8 cellular contexts compared by ENCODE assay signal in the genomic region with DNA sequence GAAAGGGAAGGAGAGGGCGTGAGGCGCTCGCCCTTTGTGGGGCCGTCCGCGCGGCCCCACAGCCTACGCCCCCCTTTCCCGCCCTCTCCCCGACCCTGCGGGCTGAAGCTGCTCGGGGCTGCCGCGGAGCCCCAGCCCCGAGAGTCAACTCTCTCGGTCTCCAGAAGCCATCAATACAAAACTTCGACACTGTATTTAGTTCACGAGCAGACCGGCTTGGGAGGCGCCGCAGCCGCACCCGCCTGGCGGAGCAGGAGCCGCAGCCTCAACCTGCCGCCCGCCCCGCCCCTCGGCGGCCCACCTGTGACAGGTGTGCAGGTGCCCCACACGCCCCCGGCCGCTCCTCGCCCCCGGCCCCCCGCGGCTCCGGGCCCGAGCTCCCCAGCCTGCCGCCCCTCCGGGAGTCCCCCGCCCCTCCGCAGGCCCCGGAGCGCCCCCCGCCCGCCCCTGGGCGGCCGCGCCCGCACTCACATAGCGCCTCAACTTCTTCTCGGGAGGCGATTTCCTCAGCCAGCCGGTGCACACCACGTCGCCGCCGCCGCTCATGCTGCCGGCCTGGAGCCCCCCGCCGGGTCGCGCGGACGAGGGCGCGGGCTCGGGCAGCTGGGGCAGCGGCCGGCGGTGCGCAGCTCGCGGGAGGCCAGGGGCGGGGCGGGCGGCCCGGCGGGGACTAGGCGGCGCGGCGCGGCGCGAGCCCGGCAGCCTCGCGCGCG. TPM values are rescaled to one million over a fixed set of nuclear protein-coding genes. Genes with fewer than 3 reads are reported as not detected.
DNase-seq lines count a peak whose midpoint lies in the region; ATAC-seq, FAIRE-seq and TF ChIP-seq lines count a peak whose summit lies in the region.

A gene with protein sequence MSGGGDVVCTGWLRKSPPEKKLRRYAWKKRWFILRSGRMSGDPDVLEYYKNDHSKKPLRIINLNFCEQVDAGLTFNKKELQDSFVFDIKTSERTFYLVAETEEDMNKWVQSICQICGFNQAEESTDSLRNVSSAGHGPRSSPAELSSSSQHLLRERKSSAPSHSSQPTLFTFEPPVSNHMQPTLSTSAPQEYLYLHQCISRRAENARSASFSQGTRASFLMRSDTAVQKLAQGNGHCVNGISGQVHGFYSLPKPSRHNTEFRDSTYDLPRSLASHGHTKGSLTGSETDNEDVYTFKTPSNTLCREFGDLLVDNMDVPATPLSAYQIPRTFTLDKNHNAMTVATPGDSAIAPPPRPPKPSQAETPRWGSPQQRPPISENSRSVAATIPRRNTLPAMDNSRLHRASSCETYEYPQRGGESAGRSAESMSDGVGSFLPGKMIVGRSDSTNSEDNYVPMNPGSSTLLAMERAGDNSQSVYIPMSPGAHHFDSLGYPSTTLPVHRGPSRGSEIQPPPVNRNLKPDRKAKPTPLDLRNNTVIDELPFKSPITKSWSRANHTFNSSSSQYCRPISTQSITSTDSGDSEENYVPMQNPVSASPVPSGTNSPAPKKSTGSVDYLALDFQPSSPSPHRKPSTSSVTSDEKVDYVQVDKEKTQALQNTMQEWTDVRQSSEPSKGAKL (minus strand): TSS at position 646 of the 713 bp plus-strand sequence. CDS start 100 bp downstream, at position 546.

- H3K9ac ChIP-seq in iPS-15b (ENCODE audit: low read depth, low read length): peak within 1 kb of the TSS; percentile 49
- H3K9ac ChIP-seq in skeletal muscle satellite cell (ENCODE audit: low read depth, low read length): peak within 1 kb of the TSS; percentile 90

- TF ChIP-seq CTCF in astrocyte of the spinal cord (IDR thresholded peaks at IDR 0.05; ENCODE audit: low read depth, low read length) (no peak), GM20000 (IDR thresholded peaks at IDR 0.05; ENCODE audit: extremely low read depth, missing control alignments) (no peak)

- H3K4me1 ChIP-seq in iPS-15b (ENCODE audit: control insufficient read depth, insufficient read depth, low read length): peaks cover 10% of the 10 kb centered on the region
- peaks cover 40% of the 10 kb centered on the region for H3K4me1 ChIP-seq in skeletal muscle satellite cell (ENCODE audit: control insufficient read depth, insufficient read depth, low read length)

- H3K27me3 ChIP-seq in iPS-15b (ENCODE audit: control insufficient read depth, insufficient read depth, low read length): peaks cover 18% of the 10 kb centered on the region
- no peaks in the 10 kb centered on the region for H3K27me3 ChIP-seq in skeletal muscle satellite cell (ENCODE audit: control insufficient read depth, insufficient read depth, low read length)

- peak within 1 kb of the TSS; percentile 92 for H3K4me2 ChIP-seq in skeletal muscle satellite cell (ENCODE audit: low read length)

- FAIRE-seq in H54 (lab: Jason Lieb, UNC): no peak

- peak within 1 kb of the TSS; percentile 67 for H3K4me3 ChIP-seq in astrocyte of the spinal cord (ENCODE audit: low read depth, low read length)
- H3K4me3 ChIP-seq in iPS-15b (ENCODE audit: low read depth, low read length): peak within 1 kb of the TSS; percentile 87
- peak within 1 kb of the TSS; percentile 86 for H3K4me3 ChIP-seq in skeletal muscle satellite cell (ENCODE audit: low read length)

- 0 out of 2 replicates have a peak, but pooled peaks have one; percentile 0 for TF ChIP-seq POLR2A in H54 (IDR thresholded peaks at IDR 0.05; ENCODE audit: low read depth, low read length)

- peak; percentile 91 for DNase-seq in DMS53 (lab: John Stamatoyannopoulos, UW)
- DNase-seq in H54 (ENCODE audit: insufficient read length, low spot score): no peak
- DNase-seq in NCI-H345 (lab: John Stamatoyannopoulos, UW): peak; percentile 70
- no peak for DNase-seq in astrocyte of the spinal cord (ENCODE audit: low read depth, low spot score)
- DNase-seq in GM20000 (ENCODE audit: low spot score): no peak

- no peak for ATAC-seq in HG03097 (IDR thresholded peaks at IDR 0.05; ENCODE audit: low FRiP score, unreplicated experiment)

- in situ Hi-C loops in astrocyte of the spinal cord (cut with HindIII; ENCODE audit: low sequenced_read_pairs): no loop called here

- H3K36me3 ChIP-seq in iPS-15b (ENCODE audit: control insufficient read depth, insufficient read depth, low read length): no peaks in the 10 kb centered on the region
- no peaks in the 10 kb centered on the region for H3K36me3 ChIP-seq in skeletal muscle satellite cell (ENCODE audit: insufficient read depth, low read length)

- no peaks in the 10 kb centered on the region for H3K9me3 ChIP-seq in iPS-15b (ENCODE audit: control insufficient read depth, insufficient read depth, low read length)
- H3K9me3 ChIP-seq in skeletal muscle satellite cell (replicated peaks; ENCODE audit: low read length): no peaks in the 10 kb centered on the region

RNA-seq across cellular contexts. Expression of the gene that starts here (rescaled TPM):
- 4.2 and 4.6 TPM in 2 replicates for total RNA-seq in skeletal muscle satellite cell (2012; rRNA removed)

Comparison
In these comparisons a context has a peak if more than half of its experiments do, and no peak if none do; other contexts are left out.
1. DNase-seq: peak in DMS53 (single experiment) and NCI-H345 (single experiment); none in H54 (single experiment), astrocyte of the spinal cord (single experiment) and GM20000 (single experiment).
2. Peak in every context shown above with its lines, with median percentiles within 50 percentile points of each other: H3K4me3 ChIP-seq.